Comparison of ENCODE assay signal across 8 cellular contexts in genomic region chr12:69738351-69739286, GRCh38. TPM values are rescaled to one million over a fixed set of nuclear protein-coding genes. Genes with fewer than 3 reads are reported as not detected.
DNase-seq lines count a peak whose midpoint lies in the region; ATAC-seq and TF ChIP-seq lines count a peak whose summit lies in the region.

A gene with protein sequence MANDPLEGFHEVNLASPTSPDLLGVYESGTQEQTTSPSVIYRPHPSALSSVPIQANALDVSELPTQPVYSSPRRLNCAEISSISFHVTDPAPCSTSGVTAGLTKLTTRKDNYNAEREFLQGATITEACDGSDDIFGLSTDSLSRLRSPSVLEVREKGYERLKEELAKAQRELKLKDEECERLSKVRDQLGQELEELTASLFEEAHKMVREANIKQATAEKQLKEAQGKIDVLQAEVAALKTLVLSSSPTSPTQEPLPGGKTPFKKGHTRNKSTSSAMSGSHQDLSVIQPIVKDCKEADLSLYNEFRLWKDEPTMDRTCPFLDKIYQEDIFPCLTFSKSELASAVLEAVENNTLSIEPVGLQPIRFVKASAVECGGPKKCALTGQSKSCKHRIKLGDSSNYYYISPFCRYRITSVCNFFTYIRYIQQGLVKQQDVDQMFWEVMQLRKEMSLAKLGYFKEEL (plus strand): TSS chr12:69738860. CDS start chr12:69755409, 16,549 bp downstream.

- H3K4me1 ChIP-seq in ACC112 (ENCODE audit: control insufficient read depth, insufficient read depth, low read length, unreplicated experiment) (no peaks in the 10 kb centered on the region), mammary epithelial cell (ENCODE audit: insufficient read depth, low read length) (peaks cover 6% of the 10 kb centered on the region)

- peak; percentile 73 for ATAC-seq in HG03064 (IDR thresholded peaks at IDR 0.05; ENCODE audit: low read depth, unreplicated experiment)

- H3K4me2 ChIP-seq in mammary epithelial cell (ENCODE audit: insufficient read depth, low read depth, low read length): peak within 1 kb of the TSS; percentile 91

- H3K9me3 ChIP-seq in mammary epithelial cell (replicated peaks; ENCODE audit: insufficient read depth, low read length): no peaks in the 10 kb centered on the region

- H3K4me3 Mint-ChIP-seq in immature natural killer cell: peak within 1 kb of the TSS; percentile 84 to 89 (median 87)

- peak within 1 kb of the TSS; percentile 95 for H3K9ac ChIP-seq in mammary epithelial cell (ENCODE audit: insufficient read depth, low read length)

- H3K4me3 ChIP-seq in ACC112 (ENCODE audit: low read depth, low read length): peak within 1 kb of the TSS; percentile 81
- peak within 1 kb of the TSS; percentile 88 to 97 (median 96) for H3K4me3 ChIP-seq in mammary epithelial cell (replicated peaks in 1 of 3; ENCODE audit: insufficient read depth in 1 of 3, low read depth in 2 of 3, low read length in 3 of 3)

- DNase-seq in NCI-H2107 treated with DMSO at 0.1 percent for 48 hours (lab: John Stamatoyannopoulos, UW; ENCODE audit: unreplicated experiment): peak; percentile 70
- DNase-seq in mammary epithelial cell: peak; percentile 86
- peak; percentile 78 to 80 (median 80) for DNase-seq in immature natural killer cell
- DNase-seq in stimulated activated CD4-positive, alpha-beta T cell treated with anti-CD3 and anti-CD28 coated beads, Interleukin-12 subunit alpha, Interleukin-12 subunit beta, amount 100 ng/mL, for 24 hours (ENCODE audit: low read depth in 2 of 2): peak; percentile 85 to 91

- peaks cover 1 to 11% (median 2%) of the 10 kb centered on the region in 3 donors for H3K27me3 Mint-ChIP-seq in immature natural killer cell (ENCODE audit: low read depth in 3 of 3)

- peak; percentile 92 for TF ChIP-seq CTCF in VCaP (conservative IDR thresholded peaks at IDR 0.05)
- TF ChIP-seq CTCF in mammary epithelial cell (conservative IDR thresholded peaks at IDR 0.05 in 1 of 2, IDR thresholded peaks at IDR 0.05 in 1 of 2; ENCODE audit: extremely low read depth in 1 of 2, insufficient read depth in 1 of 2, low read depth in 1 of 2, low read length in 2 of 2): peak; percentile 16 to 60

- H3K79me2 ChIP-seq in ACC112 (ENCODE audit: control insufficient read depth, insufficient read depth, low read length, unreplicated experiment): no peaks in the 10 kb centered on the region
- peaks cover 41% of the 10 kb centered on the region for H3K79me2 ChIP-seq in mammary epithelial cell (ENCODE audit: insufficient read depth, low read length)

- in situ Hi-C loops in mammary epithelial cell (cut with MboI; ENCODE audit: low sequenced_read_pairs in 2 of 2): no loop called here

- H3K27me3 ChIP-seq in ACC112 (ENCODE audit: insufficient read depth, low read length): peaks cover 28% of the 10 kb centered on the region
- H3K27me3 ChIP-seq in mammary epithelial cell (ENCODE audit: insufficient read depth, low read length): no peaks in the 10 kb centered on the region

- intact Hi-C loops in mammary epithelial cell (cut with micrococcal nuclease): loop anchor here (2.0 kb wide), 1 partner anchor 50 kb away; no protein-coding TSS in a partner anchor

- peaks cover 11 to 19% of the 10 kb centered on the region in 2 donors for H3K4me1 Mint-ChIP-seq in immature natural killer cell

- H2AFZ ChIP-seq in ACC112 (ENCODE audit: low read length, unreplicated experiment): peak within 1 kb of the TSS; percentile 74
- H2AFZ ChIP-seq in mammary epithelial cell (ENCODE audit: low read depth, low read length): peak within 1 kb of the TSS; percentile 97

- 3% methylated on average over 26 of the region's 110 CpGs for WGBS in mammary epithelial cell (ENCODE audit: low coverage, missing lambda C conversion rate)

- H3K36me3 ChIP-seq in ACC112 (ENCODE audit: insufficient read depth, low read length): no peaks in the 10 kb centered on the region
- no peaks in the 10 kb centered on the region for H3K36me3 ChIP-seq in mammary epithelial cell (ENCODE audit: insufficient read depth, low read length)

- H3K9me3 Mint-ChIP-seq in immature natural killer cell: no peaks in the 10 kb centered on the region

- TF ChIP-seq POLR2A in GM18526 (IDR thresholded peaks at IDR 0.05; ENCODE audit: extremely low read depth, insufficient read length): peak; percentile 45

- H4K20me1 ChIP-seq in mammary epithelial cell (ENCODE audit: insufficient read depth, low read length): no peaks in the 10 kb centered on the region

- dilution Hi-C loops in mammary epithelial cell (cut with HindIII; ENCODE audit: low sequenced_read_pairs): no loop called here

- H3K27ac ChIP-seq in ACC112 (ENCODE audit: low read depth, low read length): no peak within 1 kb of the TSS
- peak within 1 kb of the TSS; percentile 97 for H3K27ac ChIP-seq in VCaP
- peak within 1 kb of the TSS; percentile 95 for H3K27ac ChIP-seq in mammary epithelial cell (ENCODE audit: insufficient read depth, low read depth, low read length)

- no peaks in the 10 kb centered on the region for H3K36me3 Mint-ChIP-seq in immature natural killer cell

- BruUV-seq in mammary epithelial cell (replicated peaks; lab: Mats Ljungman, UMichigan): no TSS peak

- peak within 1 kb of the TSS in 5 of 6 donors; percentile 5 to 67 (median 37) for H3K27ac Mint-ChIP-seq in immature natural killer cell

- CTCF ChIA-PET in mammary epithelial cell (lab: Charles Lee; ENCODE audit: low non-redundant PET): interaction anchor here (0.6 kb wide), 1 partner anchor 162 kb away, joined by 3 read pairs; no protein-coding TSS in a partner anchor

RNA-seq across cellular contexts. Expression of the gene that starts here (rescaled TPM):
- 10 to 100 TPM; 22.3 to 33.1 TPM for total RNA-seq in mammary epithelial cell
- polyA plus RNA-seq in mammary epithelial cell (11.5 TPM), immature natural killer cell (10 to 100 TPM in 1 of 3 donors, 1 to 10 TPM in 2; 8.8 to 10.1 (median 9.8) TPM)
- polyA minus RNA-seq in mammary epithelial cell: 5.7 TPM
